Comparison of ENCODE assay signal across 28 cellular contexts in the genomic region with DNA sequence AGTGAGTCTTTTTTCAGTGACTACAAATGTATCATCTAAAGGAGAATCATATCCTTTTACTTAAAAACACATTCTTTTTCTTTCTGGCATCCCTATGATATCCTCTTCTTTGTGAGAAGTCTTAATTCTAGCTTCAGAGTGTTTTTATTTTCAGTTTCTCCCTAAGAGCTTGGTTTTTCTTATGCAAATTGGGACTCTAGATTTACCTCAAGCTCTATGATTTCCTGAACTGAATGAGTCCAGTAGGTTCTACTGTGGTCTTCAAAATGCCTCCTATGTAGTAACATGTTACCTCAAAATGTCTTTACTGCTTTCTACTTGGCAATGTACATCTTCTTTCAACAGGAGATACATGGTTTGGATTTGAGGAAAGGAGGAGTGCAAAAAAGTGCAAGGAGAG.
"Had no signal": no experiment of that assay in that cellular context is flagged by ENCODE, and none has a peak within 500 bp of the region (broad histone marks: within the 10 kb centered on the region; RNA-seq: fewer than 3 reads in every experiment).

No MANE protein-coding gene starts in this region.

- ATAC-seq: stimulated activated effector memory CD8-positive, alpha-beta T cell treated with anti-CD3 and anti-CD28 coated beads, Interleukin-12 subunit alpha, Interleukin-12 subunit beta, amount 100 ng/mL, for 72 hours; stimulated activated memory B cell treated with anti-CD40 and anti-IgM and Interleukin-4, amounts not matched to agents 10 μg/mL and 1 μg/mL and 100 μg/mL, for 72 hours; stimulated activated naive B cell treated with anti-CD40 and anti-IgM and Interleukin-4, amounts not matched to agents 10 μg/mL and 1 μg/mL and 100 μg/mL, for 72 hours; stimulated activated naive CD8-positive, alpha-beta T cell treated with anti-CD3 and anti-CD28 coated beads, Interleukin-15, amount 100 ng/mL, for 72 hours; stimulated activated naive CD8-positive, alpha-beta T cell treated with anti-CD3 and anti-CD28 coated beads, Interleukin-15, Interleukin-2, amounts not matched to agents 100 U/mL and 50 U/mL, for 24 hours; upper lobe of right lung had no signal

- H3K36me3 ChIP-seq: stomach, suprapubic skin, thoracic aorta, thyroid gland, tibial artery, tibial nerve, transverse colon, upper lobe of left lung, upper lobe of right lung, vagina had no signal

- H3K36me3 Mint-ChIP-seq: stimulated activated effector memory CD8-positive, alpha-beta T cell treated with anti-CD3 and anti-CD28 coated beads, Interleukin-12 subunit alpha, Interleukin-12 subunit beta, amount 100 ng/mL, for 72 hours; stimulated activated memory B cell treated with anti-CD40 and anti-IgM and Interleukin-4, amounts not matched to agents 10 μg/mL and 1 μg/mL and 100 μg/mL, for 72 hours; stimulated activated naive B cell treated with anti-CD40 and anti-IgM and Interleukin-4, amounts not matched to agents 10 μg/mL and 1 μg/mL and 100 μg/mL, for 72 hours; type B pancreatic cell had no signal

- H3K27ac Mint-ChIP-seq: stimulated activated effector memory CD8-positive, alpha-beta T cell treated with anti-CD3 and anti-CD28 coated beads, Interleukin-12 subunit alpha, Interleukin-12 subunit beta, amount 100 ng/mL, for 72 hours; stimulated activated memory B cell treated with anti-CD40 and anti-IgM and Interleukin-4, amounts not matched to agents 10 μg/mL and 1 μg/mL and 100 μg/mL, for 72 hours; stimulated activated naive B cell treated with anti-CD40 and anti-IgM and Interleukin-4, amounts not matched to agents 10 μg/mL and 1 μg/mL and 100 μg/mL, for 72 hours; stimulated activated naive CD8-positive, alpha-beta T cell treated with anti-CD3 and anti-CD28 coated beads, Interleukin-15, amount 100 ng/mL, for 72 hours; stimulated activated naive CD8-positive, alpha-beta T cell treated with anti-CD3 and anti-CD28 coated beads, Interleukin-15, Interleukin-2, amounts not matched to agents 100 ng/mL and 50 ng/mL, for 24 hours; type B pancreatic cell had no signal

- H3K27ac ChIP-seq: stomach, suprapubic skin, testis, thoracic aorta, thyroid gland, tibial artery, tibial nerve, transverse colon, upper lobe of left lung, upper lobe of right lung, uterus, vagina had no signal

- H3K27me3 Mint-ChIP-seq: stimulated activated memory B cell treated with anti-CD40 and anti-IgM and Interleukin-4, amounts not matched to agents 10 μg/mL and 1 μg/mL and 100 μg/mL, for 72 hours; stimulated activated naive B cell treated with anti-CD40 and anti-IgM and Interleukin-4, amounts not matched to agents 10 μg/mL and 1 μg/mL and 100 μg/mL, for 72 hours; stimulated activated naive CD8-positive, alpha-beta T cell treated with anti-CD3 and anti-CD28 coated beads, Interleukin-15, Interleukin-2, amounts not matched to agents 100 ng/mL and 50 ng/mL, for 24 hours; type B pancreatic cell had no signal

- H3K4me1 ChIP-seq: stomach, suprapubic skin, testis, thyroid gland, tibial artery, tibial nerve, transverse colon, upper lobe of left lung, upper lobe of right lung, uterus, vagina had no signal

- H3K4me3 Mint-ChIP-seq: stimulated activated effector memory CD8-positive, alpha-beta T cell treated with anti-CD3 and anti-CD28 coated beads, Interleukin-12 subunit alpha, Interleukin-12 subunit beta, amount 100 ng/mL, for 72 hours; stimulated activated memory B cell treated with anti-CD40 and anti-IgM and Interleukin-4, amounts not matched to agents 10 μg/mL and 1 μg/mL and 100 μg/mL, for 72 hours; stimulated activated naive B cell treated with anti-CD40 and anti-IgM and Interleukin-4, amounts not matched to agents 10 μg/mL and 1 μg/mL and 100 μg/mL, for 72 hours; stimulated activated naive CD8-positive, alpha-beta T cell treated with anti-CD3 and anti-CD28 coated beads, Interleukin-15, amount 100 ng/mL, for 72 hours; stimulated activated naive CD8-positive, alpha-beta T cell treated with anti-CD3 and anti-CD28 coated beads, Interleukin-15, Interleukin-2, amounts not matched to agents 100 ng/mL and 50 ng/mL, for 24 hours; type B pancreatic cell had no signal

- H3K4me1 Mint-ChIP-seq: stimulated activated effector memory CD8-positive, alpha-beta T cell treated with anti-CD3 and anti-CD28 coated beads, Interleukin-12 subunit alpha, Interleukin-12 subunit beta, amount 100 ng/mL, for 72 hours; stimulated activated memory B cell treated with anti-CD40 and anti-IgM and Interleukin-4, amounts not matched to agents 10 μg/mL and 1 μg/mL and 100 μg/mL, for 72 hours; stimulated activated naive B cell treated with anti-CD40 and anti-IgM and Interleukin-4, amounts not matched to agents 10 μg/mL and 1 μg/mL and 100 μg/mL, for 72 hours; stimulated activated naive CD8-positive, alpha-beta T cell treated with anti-CD3 and anti-CD28 coated beads, Interleukin-15, amount 100 ng/mL, for 72 hours had no signal

- H3K4me3 ChIP-seq: stomach, suprapubic skin, testis, thoracic aorta, thyroid gland, tibial artery, tibial nerve, transverse colon, upper lobe of left lung, upper lobe of right lung, uterus, vagina had no signal

- H3K9me3 ChIP-seq: stomach, suprapubic skin, testis, thoracic aorta, thyroid gland, tibial artery, tibial nerve, transverse colon, upper lobe of left lung, upper lobe of right lung, uterus, vagina had no signal

- H3K9me3 Mint-ChIP-seq: stimulated activated effector memory CD8-positive, alpha-beta T cell treated with anti-CD3 and anti-CD28 coated beads, Interleukin-12 subunit alpha, Interleukin-12 subunit beta, amount 100 ng/mL, for 72 hours; stimulated activated naive CD8-positive, alpha-beta T cell treated with anti-CD3 and anti-CD28 coated beads, Interleukin-15, amount 100 ng/mL, for 72 hours; stimulated activated naive CD8-positive, alpha-beta T cell treated with anti-CD3 and anti-CD28 coated beads, Interleukin-15, Interleukin-2, amounts not matched to agents 100 ng/mL and 50 ng/mL, for 24 hours; type B pancreatic cell had no signal

- DNase-seq: stimulated activated CD4-positive, alpha-beta T cell treated with anti-CD3 and anti-CD28 coated beads, Interleukin-2, amount 100 ng/mL, for 48 hours; stimulated activated CD4-positive, alpha-beta T cell treated with anti-CD3 and anti-CD28 coated beads, Interleukin-4, amount 100 ng/mL, for 1 hour; stimulated activated CD4-positive, alpha-beta T cell treated with anti-CD3 and anti-CD28 coated beads, Interleukin-4, amount 100 ng/mL, for 24 hours; stimulated activated CD4-positive, alpha-beta T cell treated with anti-CD3 and anti-CD28 coated beads, Interleukin-4, amount 100 ng/mL, for 4 hours; stimulated activated CD8-positive, alpha-beta memory T cell treated with anti-CD3 and anti-CD28 coated beads, Interleukin-4, amount 100 ng/mL, for 48 hours; stimulated activated naive B cell treated with anti-CD40 and anti-IgM and Interleukin-4, amounts not matched to agents 10 μg/mL and 1 μg/mL and 100 μg/mL, for 72 hours; stimulated activated naive CD4-positive, alpha-beta T cell; stimulated activated naive CD4-positive, alpha-beta T cell treated with Interleukin-2 at 50 U/mL for 16 hours; stimulated activated naive CD8-positive, alpha-beta T cell treated with anti-CD3 and anti-CD28 coated beads, Interleukin-15, amount 100 ng/mL, for 72 hours; stimulated activated naive CD8-positive, alpha-beta T cell treated with anti-CD3 and anti-CD28 coated beads, Interleukin-15, Interleukin-2, amounts not matched to agents 100 U/mL and 50 U/mL, for 24 hours; stomach; substantia nigra; testis; thyroid gland; tibial artery; transverse colon; trophoblast cell; upper lobe of left lung; upper lobe of right lung; uterus had no signal

- H3K27me3 ChIP-seq: stomach, suprapubic skin, testis, thyroid gland, tibial artery, tibial nerve, transverse colon, upper lobe of left lung, upper lobe of right lung, uterus, vagina had no signal
